In genomic region chr11:58061813-58062212, GRCh38 we compare ENCODE assay signal across 1 cellular context.
TF ChIP-seq lines count a peak whose summit lies in the region.

No MANE protein-coding gene starts in this region.

TF ChIP-seq in HepG2, 621 proteins besides CTCF, POLR2A, EP300 and RAD21:
- TF ChIP-seq CREB1 (IDR thresholded peaks at IDR 0.05) = peak; percentile 31; the same call in 1 of the 2 replicates
- no peak for TF ChIP-seq CREB1 (CRISPR knock-in tag; IDR thresholded peaks at IDR 0.05)
- no peak for TF ChIP-seq SP4 (CRISPR knock-in tag; IDR thresholded peaks at IDR 0.05)
- no peak for TF ChIP-seq KIAA2018 (CRISPR knock-in tag; IDR thresholded peaks at IDR 0.05; ENCODE audit: borderline replicate concordance)
- TF ChIP-seq DMAP1 (CRISPR knock-in tag; IDR thresholded peaks at IDR 0.05) = peak; percentile 11; the same call in 1 of the 2 replicates
- TF ChIP-seq ZNF142 (CRISPR knock-in tag; IDR thresholded peaks at IDR 0.05) = no peak
- peak; percentile 93 for TF ChIP-seq ATF7 (IDR thresholded peaks at IDR 0.05)
- no peak for TF ChIP-seq ATF7 (CRISPR knock-in tag; IDR thresholded peaks at IDR 0.05)
